ENCODE assay signal across 36 cellular contexts in genomic region chr15:76795217-76795616, GRCh38.
"Had no signal": no experiment of that assay in that cellular context is flagged by ENCODE, and none has a peak within 500 bp of the region (broad histone marks: within the 10 kb centered on the region; RNA-seq: fewer than 3 reads in every experiment).

No MANE protein-coding gene starts in this region.

- ATAC-seq: activated CD8-positive, alpha-beta memory T cell treated with anti-CD3 and anti-CD28 coated beads, Interleukin-2, amount 10 ng/mL, durations not matched to agents 7 days and 5 days; activated naive CD8-positive, alpha-beta T cell treated with anti-CD3 and anti-CD28 coated beads, Interleukin-2, amount 50 U/mL, for 24 hours; PC-3; Right ventricle myocardium inferior; SK-N-SH treated with all-trans-retinoic acid at 6 μM for 48 hours had no signal

- H3K4me3 ChIP-seq: MG63, Peyer's patch had no signal

- FAIRE-seq: bronchial epithelial cell, colon had no signal

- H3K4me1 ChIP-seq: Peyer's patch had no signal

- H3K27me3 ChIP-seq: MG63, Peyer's patch had no signal

- DNase-seq: activated B cell treated with CpG ODN at 0.5 μM for 24 hours; activated CD4-positive, alpha-beta memory T cell treated with anti-CD3 and anti-CD28 coated beads for 36 hours; activated CD4-positive, alpha-beta T cell treated with anti-CD3 and anti-CD28 coated beads for 4 hours; activated CD4-positive, alpha-beta T cell treated with anti-CD3 and anti-CD28 coated beads, Interleukin-2, amount 50 U/mL, for 1 hour; activated CD4-positive, CD25-positive, alpha-beta regulatory T cell treated with anti-CD3 and anti-CD28 coated beads, Interleukin-2, amount 50 U/mL, for 72 hours; activated CD8-positive, alpha-beta memory T cell treated with anti-CD3 and anti-CD28 coated beads for 24 hours; activated CD8-positive, alpha-beta memory T cell treated with anti-CD3 and anti-CD28 coated beads, Interleukin-2, amount 10 ng/mL, durations not matched to agents 7 days and 5 days; activated CD8-positive, alpha-beta memory T cell treated with anti-CD3 and anti-CD28 coated beads, Interleukin-2, amount 50 U/mL, for 48 hours; activated effector memory CD4-positive, alpha-beta T cell treated with Interleukin-2 at 50 U/mL for 16 hours; activated naive CD4-positive, alpha-beta T cell treated with anti-CD3 and anti-CD28 coated beads, Interleukin-2, amount 10 ng/mL, durations not matched to agents 7 days and 5 days; activated naive CD8-positive, alpha-beta T cell treated with anti-CD3 and anti-CD28 coated beads, Interleukin-2, amount 50 U/mL, for 24 hours; activated T-cell treated with anti-CD3 and anti-CD28 coated beads, Interleukin-2, amount 50 U/mL, for 48 hours; anterior cingulate cortex; central memory CD4-positive, alpha-beta T cell; MG63; NCI-H1048; NCI-H1105 treated with DMSO at 0.1 percent for 48 hours; NCI-H146; NCI-H187; NCI-H2029 treated with DMSO at 0.1 percent for 48 hours; NCI-H345; NCI-H526 treated with DMSO at 0.1 percent for 48 hours; NCI-H82; NK-92 treated with Interleukin-12 subunit alpha and Interleukin-12 subunit beta, amount 100 ng/mL, for 24 hours; PC-3; Peyer's patch; SIG-M5; T-helper 1 cell; T-helper 2 cell; T-helper 9 cell had no signal

- H3K27ac ChIP-seq: Peyer's patch, RWPE1, VCaP had no signal

- H3K9me3 ChIP-seq: MG63, Peyer's patch had no signal
